1 cellular context compared by ENCODE assay signal in the genomic region with DNA sequence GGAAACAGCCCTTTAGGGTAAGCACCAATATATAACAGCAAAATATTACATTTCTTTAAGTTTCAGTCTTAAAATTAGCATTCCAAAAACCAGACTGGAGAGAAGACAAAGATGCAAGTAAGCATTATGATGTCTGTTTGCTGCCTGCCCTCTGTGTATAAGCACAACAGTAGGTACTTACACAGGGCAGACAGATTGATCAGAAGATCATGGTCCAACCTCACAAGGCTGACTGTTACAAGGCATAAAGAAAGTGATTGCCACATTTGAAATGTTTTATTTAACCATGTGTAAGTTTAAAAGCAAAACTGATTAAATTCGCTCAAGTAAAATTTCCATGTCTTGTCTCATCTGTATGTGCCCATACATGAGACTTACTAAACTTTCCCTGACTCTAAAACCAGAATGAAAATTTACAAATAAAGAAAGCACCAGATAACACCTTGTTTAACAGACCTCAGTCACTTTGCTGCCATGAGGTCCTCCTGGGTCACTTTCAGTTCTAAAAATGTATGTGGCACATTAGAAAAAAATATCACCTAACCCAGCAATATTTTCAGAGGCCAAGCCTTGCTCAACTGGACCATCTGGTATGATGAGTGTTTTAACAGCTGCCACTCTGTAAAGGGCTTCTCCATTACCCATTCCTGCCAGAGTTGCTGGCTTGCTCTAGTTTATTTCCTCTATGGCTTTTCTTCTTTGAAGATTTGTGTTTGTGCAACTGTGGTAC.
TF ChIP-seq lines count a peak whose summit lies in the region.

No MANE protein-coding gene starts in this region.

TF ChIP-seq in HepG2, 621 proteins besides CTCF, POLR2A, EP300 and RAD21 (continued from another document):
- TF ChIP-seq, protein P1, sequence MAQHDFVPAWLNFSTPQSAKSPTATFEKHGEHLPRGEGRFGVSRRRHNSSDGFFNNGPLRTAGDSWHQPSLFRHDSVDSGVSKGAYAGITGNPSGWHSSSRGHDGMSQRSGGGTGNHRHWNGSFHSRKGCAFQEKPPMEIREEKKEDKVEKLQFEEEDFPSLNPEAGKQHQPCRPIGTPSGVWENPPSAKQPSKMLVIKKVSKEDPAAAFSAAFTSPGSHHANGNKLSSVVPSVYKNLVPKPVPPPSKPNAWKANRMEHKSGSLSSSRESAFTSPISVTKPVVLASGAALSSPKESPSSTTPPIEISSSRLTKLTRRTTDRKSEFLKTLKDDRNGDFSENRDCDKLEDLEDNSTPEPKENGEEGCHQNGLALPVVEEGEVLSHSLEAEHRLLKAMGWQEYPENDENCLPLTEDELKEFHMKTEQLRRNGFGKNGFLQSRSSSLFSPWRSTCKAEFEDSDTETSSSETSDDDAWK (CRISPR knock-in tag; IDR thresholded peaks at IDR 0.05), result no peak
- TF ChIP-seq ATF1 (CRISPR knock-in tag; IDR thresholded peaks at IDR 0.05) (no peak), ZSCAN22 (CRISPR knock-in tag; IDR thresholded peaks at IDR 0.05) (no peak), ZNF12 (CRISPR knock-in tag; IDR thresholded peaks at IDR 0.05) (no peak)
